Comparison of ENCODE assay signal across 9 cellular contexts in genomic region chr13:109372666-109373065, GRCh38.
"Had no signal": no experiment of that assay in that cellular context is flagged by ENCODE, and none has a peak within 500 bp of the region (broad histone marks: within the 10 kb centered on the region; RNA-seq: fewer than 3 reads in every experiment).

No MANE protein-coding gene starts in this region.

- FAIRE-seq: H54, HepG2 had no signal

- H3K4me3 Mint-ChIP-seq: H9, IgD-negative memory B cell had no signal

- H3K4me2 ChIP-seq: KMS-11 had no signal

- H3K27ac ChIP-seq: HL-60, KMS-11 had no signal

- H3K27me3 Mint-ChIP-seq: IgD-negative memory B cell had no signal

- DNase-seq: GOT3, H9, HCEC 1CT, KBM-7 had no signal

- H3K9me3 Mint-ChIP-seq: H9, IgD-negative memory B cell had no signal

- H3K4me1 Mint-ChIP-seq: IgD-negative memory B cell had no signal

- ATAC-seq: HepG2 had no signal

- H3K36me3 Mint-ChIP-seq: IgD-negative memory B cell had no signal

- H3K9ac ChIP-seq: KMS-11 had no signal
